In genomic region chr6:25882066-25882496, GRCh38 we compare ENCODE assay signal across 1 cellular context.
TF ChIP-seq lines count a peak whose summit lies in the region.

No MANE protein-coding gene starts in this region.

TF ChIP-seq in GM12878, 131 proteins besides CTCF, POLR2A, EP300 and RAD21:
- TF ChIP-seq ZBTB11 (CRISPR knock-in tag; IDR thresholded peaks at IDR 0.05) (no peak), BCL11A (IDR thresholded peaks at IDR 0.05; ENCODE audit: low read depth, low read length) (no peak), KAT2A (conservative IDR thresholded peaks at IDR 0.05; ENCODE audit: control insufficient read depth, low read depth, low read length) (no peak), ZNF207 (IDR thresholded peaks at IDR 0.05; ENCODE audit: borderline replicate concordance) (no peak)
TF ChIP-seq in GM12878: peak in this region for 0.
